In genomic region chr3:183446838-183447205, GRCh38 we compare ENCODE assay signal across 8 cellular contexts. TPM values are rescaled to one million over a fixed set of nuclear protein-coding genes. Genes with fewer than 3 reads are reported as not detected.
DNase-seq lines count a peak whose midpoint lies in the region; ATAC-seq, FAIRE-seq and TF ChIP-seq lines count a peak whose summit lies in the region.

No MANE protein-coding gene starts in this region.

- H3K4me2 ChIP-seq in GM23248 (ENCODE audit: unreplicated experiment), result peak overlapping the region; percentile 94

- no peaks in the 10 kb centered on the region for H3F3A ChIP-seq in GM23248 (ENCODE audit: insufficient read depth)

- no peak for ATAC-seq in T-helper 17 cell
- no peak for ATAC-seq in GM18519 (IDR thresholded peaks at IDR 0.05; ENCODE audit: low FRiP score, unreplicated experiment)
- no peak for ATAC-seq in aorta (ENCODE audit: low FRiP score)

- no peak for DNase-seq in GM23248
- no peak for DNase-seq in T-helper 17 cell
- no peak for DNase-seq in fibroblast of villous mesenchyme (ENCODE audit: low read depth)
- no peak for DNase-seq in sigmoid colon
- DNase-seq in SW480 (ENCODE audit: low spot score), result no peak
- no peak for DNase-seq in aorta
- no peak for DNase-seq in D721Med (ENCODE audit: insufficient read length, low spot score)

- 0 out of 2 replicates have a peak, but pooled peaks cover 5% of the 10 kb centered on the region for H3K27me3 ChIP-seq in GM23248 (replicated peaks; ENCODE audit: insufficient read depth)
- H3K27me3 ChIP-seq in sigmoid colon, result no peaks in the 10 kb centered on the region
- no peaks in the 10 kb centered on the region for H3K27me3 ChIP-seq in aorta (ENCODE audit: control insufficient read depth in 1 of 2, insufficient read depth in 2 of 2, low read length in 1 of 2)

- H3K27ac Mint-ChIP-seq in T-helper 17 cell, result peak overlapping the region; percentile 88

- H3K9me2 ChIP-seq in GM23248 (ENCODE audit: insufficient read depth), result no peaks in the 10 kb centered on the region

- no peaks in the 10 kb centered on the region; the same call in 1 of the 2 replicates for H3K79me2 ChIP-seq in GM23248 (ENCODE audit: insufficient read depth)

- TF ChIP-seq POLR2A in sigmoid colon (IDR thresholded peaks at IDR 0.05), result no peak

- no peaks in the 10 kb centered on the region for H3K36me3 Mint-ChIP-seq in T-helper 17 cell (ENCODE audit: low read depth)

- peaks cover 12% of the 10 kb centered on the region for H3K4me1 Mint-ChIP-seq in T-helper 17 cell

- 96% methylated on average over 2 of the region's 2 CpGs for WGBS in GM23248 (ENCODE audit: low coverage in 1 of 2, low lambda C conversion rate in 2 of 2, missing lambda C conversion rate in 2 of 2), 2 experiments
- 97 to 98% methylated on average over 2 of the region's 2 CpGs for WGBS in sigmoid colon, 2 donors
- WGBS in aorta, 2 donors, result 96% methylated on average over 2 of the region's 2 CpGs

- in situ Hi-C loops in GM23248 (cut with MboI), result no loop called here

- TF ChIP-seq CTCF in fibroblast of villous mesenchyme (IDR thresholded peaks at IDR 0.05; ENCODE audit: insufficient read depth, low read depth, low read length), result no peak
- no peak for TF ChIP-seq CTCF in sigmoid colon (IDR thresholded peaks at IDR 0.05)
- no peak for TF ChIP-seq CTCF in D721Med (IDR thresholded peaks at IDR 0.05; ENCODE audit: insufficient read depth, missing control alignments)

- peak overlapping the region; percentile 97 for H3K4me3 Mint-ChIP-seq in T-helper 17 cell

- no peaks in the 10 kb centered on the region for H3K36me3 ChIP-seq in GM23248 (ENCODE audit: low read depth)
- H3K36me3 ChIP-seq in sigmoid colon, result peaks cover 0 to 1% (median 0%) of the 10 kb centered on the region in 4 donors
- no peaks in the 10 kb centered on the region for H3K36me3 ChIP-seq in aorta (ENCODE audit: control insufficient read depth in 1 of 2, insufficient read depth in 2 of 2, low read length in 1 of 2)

- no peak for FAIRE-seq in D721Med (lab: Jason Lieb, UNC)

- H3K9ac ChIP-seq in GM23248, result peak overlapping the region; percentile 85

- H3K27ac ChIP-seq in GM23248, result peak overlapping the region; percentile 42; the same call in 1 of the 2 replicates
- H3K27ac ChIP-seq in sigmoid colon, result peak overlapping the region; percentile 75 to 84 (median 78)
- no peak overlapping the region for H3K27ac ChIP-seq in aorta (ENCODE audit: low read depth in 1 of 2, low read length in 2 of 2)

- no peak for TF ChIP-seq EP300 in sigmoid colon (IDR thresholded peaks at IDR 0.05)

- H2AFZ ChIP-seq in GM23248, result peak overlapping the region; percentile 98

- H3K27me3 Mint-ChIP-seq in T-helper 17 cell, result no peaks in the 10 kb centered on the region

- intact Hi-C loops in sigmoid colon (cut with DNase I) (no loop called here), aorta (cut with DNase I) (no loop called here)

- no peaks in the 10 kb centered on the region for H4K20me1 ChIP-seq in GM23248 (ENCODE audit: insufficient read depth)

- H3K4me3 ChIP-seq in GM23248 (peak overlapping the region; percentile 87), fibroblast of villous mesenchyme (ENCODE audit: low read depth, low read length) (peak overlapping the region; percentile 86), sigmoid colon (peak overlapping the region; percentile 61 to 82 (median 68)), aorta (ENCODE audit: low read length in 2 of 2) (peak overlapping the region in 1 of 2 donors; percentile 60)

- H3K9me3 ChIP-seq in GM23248 (ENCODE audit: low read depth) (no peaks in the 10 kb centered on the region), T-helper 17 cell (ENCODE audit: control insufficient read depth, low read length, poor library complexity, severe bottlenecking) (no peaks in the 10 kb centered on the region), sigmoid colon (peaks cover 0 to 5% (median 3%) of the 10 kb centered on the region in 4 donors), aorta (ENCODE audit: control insufficient read depth, low read length) (peaks cover 2% of the 10 kb centered on the region)

- H3K4me1 ChIP-seq in GM23248 (ENCODE audit: insufficient read depth) (peaks cover 12% of the 10 kb centered on the region; the same call in 1 of the 2 replicates), sigmoid colon (peaks cover 0 to 22% (median 10%) of the 10 kb centered on the region in 4 donors), aorta (ENCODE audit: control insufficient read depth in 1 of 2, insufficient read depth in 2 of 2, low read length in 2 of 2) (no peaks in the 10 kb centered on the region)

RNA-seq across cellular contexts. Expression of gene MCF2L2, which starts 18.4 kb away (rescaled TPM):
- total RNA-seq in GM23248 (2014; rRNA removed; shearing (Covaris generic)), result not detected in 2 replicates
- polyA plus RNA-seq in GM23248 (2016; fragmentation: Nextera tagmentation; extraction: Ambion mirVana) (0.03 TPM in 1 of 2 replicates, not detected in the other), sigmoid colon (1 to 10 TPM in 2 of 3 donors, not detected in 1; 2.4 to 3.9 TPM), aorta (under 1 TPM; 0.13 to 0.33 TPM)
- total RNA-seq in T-helper 17 cell (10 to 100 TPM; 25.7 to 27.2 TPM), fibroblast of villous mesenchyme (0.43 and 0.64 TPM in 2 replicates), sigmoid colon (1 to 10 TPM in 3 of 4 donors, under 1 TPM in 1; 0.99 to 5.0 (median 4.4) TPM), aorta (1 to 10 TPM in 1 of 2 donors, under 1 TPM in 1; 0.75 to 1.0 TPM)

Comparison
In these comparisons a context has a peak if more than half of its experiments do, and no peak if none do; other contexts are left out.
1. H3K27ac ChIP-seq: peak in GM23248 (single experiment) and sigmoid colon (4 of 4); none in aorta (0 of 2).
2. RNA of gene MCF2L2, which starts 18.4 kb away (total RNA-seq): 25.7 to 27.2 TPM in T-helper 17 cell; 0.99 to 5.0 TPM in sigmoid colon, 0.75 to 1.0 TPM in aorta, 0.43 to 0.64 TPM in fibroblast of villous mesenchyme and not detected in GM23248; every median in the first group is over 4 times any median in the second.